8 cellular contexts compared by ENCODE assay signal in genomic region chr17:7219812-7220592, GRCh38. TPM values are rescaled to one million over a fixed set of nuclear protein-coding genes. Genes with fewer than 3 reads are reported as not detected.
DNase-seq lines count a peak whose midpoint lies in the region; ATAC-seq and TF ChIP-seq lines count a peak whose summit lies in the region.

Gene ACADVL (plus strand): TSS chr17:7219938. CDS start chr17:7219985, 47 bp downstream.
Gene DLG4 (minus strand): TSS chr17:7219836.

- H3K36me3 Mint-ChIP-seq in naive thymus-derived CD8-positive, alpha-beta T cell = peaks cover 0 to 18% (median 0%) of the 10 kb centered on the region in 3 donors

- no peak for DNase-seq in AG09309 (ENCODE audit: low read depth)
- peak; percentile 80 for DNase-seq in RPMI8226
- peak; percentile 71 for DNase-seq in activated T-helper 9 cell treated with anti-CD3 and anti-CD28 coated beads, Interleukin-2, amount 50 U/mL, for 16 hours (ENCODE audit: low read depth)
- DNase-seq in fibroblast of mammary gland (ENCODE audit: low read depth) = peak; percentile 86
- DNase-seq in naive thymus-derived CD8-positive, alpha-beta T cell = peak; percentile 61 to 86 (median 68)
- peak; percentile 77 for DNase-seq in stimulated activated naive CD4-positive, alpha-beta T cell treated with Interleukin-2 at 50 U/mL for 16 hours (lab: John Stamatoyannopoulos, UW)

- ATAC-seq in GM19023 (IDR thresholded peaks at IDR 0.05; ENCODE audit: unreplicated experiment) (peak; percentile 65), HG03565 (IDR thresholded peaks at IDR 0.05; ENCODE audit: unreplicated experiment) (peak; percentile 40)
- ATAC-seq in naive thymus-derived CD8-positive, alpha-beta T cell = peak; percentile 64 to 71

- no peaks in the 10 kb centered on the region for H3K9me3 Mint-ChIP-seq in naive thymus-derived CD8-positive, alpha-beta T cell

- H3K27me3 Mint-ChIP-seq in naive thymus-derived CD8-positive, alpha-beta T cell = no peaks in the 10 kb centered on the region

- POLR2A ChIA-PET in naive thymus-derived CD8-positive, alpha-beta T cell (lab: Charles Lee) = interaction anchor here (0.5 to 14.0 kb wide), 13 partner anchors 16 to 461 kb away, joined by 3 to 371 read pairs (median 5); partner anchors contain the start of genes ACAP1, CLDN7, DVL2 and GABARAP

- peak within 1 kb of the TSS; percentile 90 to 99 (median 98) for H3K27ac Mint-ChIP-seq in naive thymus-derived CD8-positive, alpha-beta T cell

- H3K4me1 Mint-ChIP-seq in naive thymus-derived CD8-positive, alpha-beta T cell = peaks cover 33 to 64% (median 57%) of the 10 kb centered on the region in 4 donors

- H3K4me3 ChIP-seq in AG09309 (ENCODE audit: control insufficient read depth, low read depth, low read length) (peak within 1 kb of the TSS; percentile 77), fibroblast of mammary gland (ENCODE audit: control insufficient read depth, low read depth, low read length) (peak within 1 kb of the TSS; percentile 73)

- TF ChIP-seq CTCF in AG09309 (IDR thresholded peaks at IDR 0.05; ENCODE audit: control insufficient read depth, insufficient read depth, low read depth, low read length, missing control alignments) (no peak), fibroblast of mammary gland (conservative IDR thresholded peaks at IDR 0.05; ENCODE audit: control insufficient read depth, insufficient read depth, low read depth, low read length) (no peak)

- peak within 1 kb of the TSS; percentile 88 to 97 (median 94) for H3K4me3 Mint-ChIP-seq in naive thymus-derived CD8-positive, alpha-beta T cell

RNA-seq across cellular contexts. Expression of gene ACADVL, which starts in this region (rescaled TPM):
- 100 to 1,000 TPM; 402 TPM for total RNA-seq in naive thymus-derived CD8-positive, alpha-beta T cell
- polyA plus RNA-seq in naive thymus-derived CD8-positive, alpha-beta T cell = 10 to 100 TPM; 78.8 to 91.2 (median 85.2) TPM

RNA-seq across cellular contexts. Expression of gene DLG4, which starts in this region (rescaled TPM):
- 10 to 100 TPM in 1 of 2 experiments, 1 to 10 TPM in 1; 8.4 to 10.2 TPM for total RNA-seq in naive thymus-derived CD8-positive, alpha-beta T cell
- under 1 TPM; 0.24 to 0.62 (median 0.33) TPM for polyA plus RNA-seq in naive thymus-derived CD8-positive, alpha-beta T cell
